ENCODE assay signal across 8 cellular contexts in genomic region chr1:23370744-23371710, GRCh38. TPM values are rescaled to one million over a fixed set of nuclear protein-coding genes. Genes with fewer than 3 reads are reported as not detected.
A peak's percentile ranks its signal among the peaks of the same experiment; 100 is the strongest.
DNase-seq lines count a peak whose midpoint lies in the region; ATAC-seq and TF ChIP-seq lines count a peak whose summit lies in the region.

No MANE protein-coding gene starts in this region.

- no peak for DNase-seq in HFF-Myc (ENCODE audit: extremely low read depth, low read depth)
- DNase-seq in T-helper 17 cell: no peak
- peak; percentile 64 for DNase-seq in glutamatergic neuron
- no peak for DNase-seq in activated CD8-positive, alpha-beta memory T cell treated with anti-CD3 and anti-CD28 coated beads, Interleukin-2, amount 50 U/mL, for 4 hours
- DNase-seq in cerebellar cortex (ENCODE audit: low spot score): no peak
- no peak for DNase-seq in SW 1271 (lab: John Stamatoyannopoulos, UW)
- DNase-seq in activated CD4-positive, alpha-beta T cell treated with anti-CD3 and anti-CD28 coated beads for 48 hours: no peak

- peak overlapping the region; percentile 87 for H3K4me3 ChIP-seq in HFF-Myc (replicated peaks; ENCODE audit: low read depth, low read length)
- H3K4me3 ChIP-seq in skeletal muscle tissue (ENCODE audit: low read length in 3 of 3): peak overlapping the region; percentile 24 to 99 (median 41)

- H3K4me1 Mint-ChIP-seq in T-helper 17 cell: peaks cover 20% of the 10 kb centered on the region
- H3K4me1 Mint-ChIP-seq in glutamatergic neuron (ENCODE audit: low read depth, unreplicated experiment): peaks cover 21% of the 10 kb centered on the region

- H3K36me3 Mint-ChIP-seq in T-helper 17 cell (ENCODE audit: low read depth): peaks cover 2% of the 10 kb centered on the region
- H3K36me3 Mint-ChIP-seq in glutamatergic neuron (ENCODE audit: unreplicated experiment): peaks cover 33% of the 10 kb centered on the region

- H3K36me3 ChIP-seq in skeletal muscle tissue (ENCODE audit: control insufficient read depth in 3 of 3, insufficient read depth in 3 of 3, low read length in 3 of 3): peaks cover 8 to 16% (median 10%) of the 10 kb centered on the region in 3 donors

- peak overlapping the region; percentile 16 for H3K27ac Mint-ChIP-seq in T-helper 17 cell
- peak overlapping the region; percentile 98 for H3K27ac Mint-ChIP-seq in glutamatergic neuron (ENCODE audit: unreplicated experiment)

- peaks cover 15% of the 10 kb centered on the region for H3K9me3 Mint-ChIP-seq in glutamatergic neuron (ENCODE audit: unreplicated experiment)

- no peaks in the 10 kb centered on the region for H3K27me3 ChIP-seq in skeletal muscle tissue (ENCODE audit: control insufficient read depth in 3 of 3, insufficient read depth in 3 of 3, low read length in 3 of 3)

- peak overlapping the region; percentile 98 for H3K27ac ChIP-seq in skeletal muscle tissue (ENCODE audit: low read depth, low read length)

- ATAC-seq in T-helper 17 cell: no peak

- TF ChIP-seq CTCF in HFF-Myc (IDR thresholded peaks at IDR 0.05; ENCODE audit: low read depth, low read length, missing control alignments) (no peak), glutamatergic neuron (IDR thresholded peaks at IDR 0.05; ENCODE audit: partially characterized antibody, unreplicated experiment) (no peak)

- H3K9me3 ChIP-seq in T-helper 17 cell (ENCODE audit: control insufficient read depth, low read length, poor library complexity, severe bottlenecking): no peaks in the 10 kb centered on the region
- no peaks in the 10 kb centered on the region for H3K9me3 ChIP-seq in skeletal muscle tissue (ENCODE audit: control insufficient read depth in 3 of 3, low read length in 3 of 3)

- H3K4me3 Mint-ChIP-seq in T-helper 17 cell: no peak overlapping the region
- H3K4me3 Mint-ChIP-seq in glutamatergic neuron (ENCODE audit: unreplicated experiment): peak overlapping the region; percentile 96

- H3K9ac ChIP-seq in skeletal muscle tissue (ENCODE audit: low read depth in 1 of 3, low read length in 3 of 3): peak overlapping the region; percentile 99 to 100 (median 99)

- H3K27me3 Mint-ChIP-seq in T-helper 17 cell: no peaks in the 10 kb centered on the region
- peaks cover 10% of the 10 kb centered on the region for H3K27me3 Mint-ChIP-seq in glutamatergic neuron (ENCODE audit: unreplicated experiment)

- peaks cover 50 to 64% (median 57%) of the 10 kb centered on the region in 3 donors for H3K4me1 ChIP-seq in skeletal muscle tissue (ENCODE audit: control insufficient read depth in 3 of 3, insufficient read depth in 3 of 3, low read length in 3 of 3)

RNA-seq across cellular contexts. Expression of gene ZNF436, which starts 1.4 kb away (rescaled TPM):
- 1 to 10 TPM; 3.1 to 3.3 TPM for total RNA-seq in T-helper 17 cell
- 13.3 TPM for total RNA-seq in glutamatergic neuron (ENCODE audit: unreplicated experiment)
- 67.3 TPM for total RNA-seq in skeletal muscle tissue

RNA-seq across cellular contexts. Expression of gene HNRNPR, which starts 26.9 kb away (rescaled TPM):
- 100 to 1,000 TPM; 104 to 119 TPM for total RNA-seq in T-helper 17 cell
- total RNA-seq in glutamatergic neuron (ENCODE audit: unreplicated experiment): 189 TPM
- total RNA-seq in skeletal muscle tissue: 83.5 TPM

RNA-seq across cellular contexts. Expression of gene TCEA3, which starts 53.5 kb away (rescaled TPM):
- total RNA-seq in T-helper 17 cell (10 to 100 TPM; 12.3 to 13.5 TPM), glutamatergic neuron (ENCODE audit: unreplicated experiment) (0.83 TPM), skeletal muscle tissue (314 TPM)

Comparison
In these comparisons a context has a peak if more than half of its experiments do, and no peak if none do; other contexts are left out.
1. RNA of gene TCEA3, which starts 53.5 kb away (total RNA-seq): 314 TPM in skeletal muscle tissue (single experiment); 12.3 to 13.5 TPM in T-helper 17 cell and 0.83 TPM in glutamatergic neuron (single experiment); every median in the first group is over 10 times any median in the second.